Comparison of ENCODE assay signal across 9 cellular contexts in genomic region chrX:154317391-154318000, GRCh38. TPM values are rescaled to one million over a fixed set of nuclear protein-coding genes. Genes with fewer than 3 reads are reported as not detected.
A peak's percentile ranks its signal among the peaks of the same experiment; 100 is the strongest.
DNase-seq lines count a peak whose midpoint lies in the region; ATAC-seq, FAIRE-seq and TF ChIP-seq lines count a peak whose summit lies in the region.
"Had no signal": no experiment of that assay in that cellular context is flagged by ENCODE, and none has a peak within 500 bp of the region (broad histone marks: within the 10 kb centered on the region; RNA-seq: fewer than 3 reads in every experiment).

No MANE protein-coding gene starts in this region.

- H3K9me3 ChIP-seq in pancreas (no peaks in the 10 kb centered on the region), prostate gland (no peaks in the 10 kb centered on the region)

- ATAC-seq in pancreas (peak in 3 of 4 donors; percentile 37 to 73 (median 50)), HG03196 (IDR thresholded peaks at IDR 0.05; ENCODE audit: unreplicated experiment) (no peak)

- TF ChIP-seq CTCF in epithelial cell of proximal tubule (conservative IDR thresholded peaks at IDR 0.05; ENCODE audit: low read depth, low read length) (peak; percentile 60), pancreas (IDR thresholded peaks at IDR 0.05) (peak in 2 of 4 donors; percentile 11 to 25), GM13977 (IDR thresholded peaks at IDR 0.05; ENCODE audit: extremely low read depth, insufficient read depth, missing control alignments) (no peak), prostate gland (IDR thresholded peaks at IDR 0.05) (peak in 2 of 4 experiments; percentile 18 to 44)

- H3K4me1 ChIP-seq in pancreas, result no peaks in the 10 kb centered on the region
- H3K4me1 ChIP-seq in prostate gland (replicated peaks), result no peaks in the 10 kb centered on the region

- TF ChIP-seq POLR2A in prostate gland (IDR thresholded peaks at IDR 0.05), result no peak

- H3K27ac ChIP-seq in pancreas (no peak overlapping the region), prostate gland (no peak overlapping the region)

- peak; percentile 46 for DNase-seq in GM03348 (ENCODE audit: low spot score)
- peak; percentile 8 for DNase-seq in NCI-H1105 treated with DMSO at 0.1 percent for 48 hours (lab: John Stamatoyannopoulos, UW)
- DNase-seq in epithelial cell of proximal tubule (ENCODE audit: low read depth), result no peak
- DNase-seq in pancreas, result peak in 1 of 6 donors; percentile 23
- DNase-seq in NCI-H146 treated with DMSO at 0.1 percent for 48 hours (lab: John Stamatoyannopoulos, UW; ENCODE audit: unreplicated experiment), result no peak
- no peak for DNase-seq in GM13977 (ENCODE audit: low spot score)
- no peak for DNase-seq in prostate gland (ENCODE audit: low spot score)

- FAIRE-seq in pancreas (lab: Jason Lieb, UNC), result no peak

- in situ Hi-C loops in GM13977 (cut with MboI; ENCODE audit: low pct_unique_long_range_greater_than_20kb, low sequenced_read_pairs, unreplicated experiment), result no loop called here

- H3K27me3 ChIP-seq in pancreas, result peaks cover 0 to 18% (median 0%) of the 10 kb centered on the region in 4 donors
- H3K27me3 ChIP-seq in prostate gland (replicated peaks; ENCODE audit: insufficient read depth), result no peaks in the 10 kb centered on the region

- H3K36me3 ChIP-seq in pancreas (no peaks in the 10 kb centered on the region), prostate gland (no peaks in the 10 kb centered on the region)

- H3K4me3 ChIP-seq in epithelial cell of proximal tubule (ENCODE audit: low read depth, low read length) (no peak overlapping the region), pancreas (no peak overlapping the region), prostate gland (no peak overlapping the region)

- 17 to 35% methylated on average over 8 of the region's 8 CpGs for WGBS in pancreas, 2 donors
- WGBS in prostate gland, result 20% methylated on average over 8 of the region's 8 CpGs

- intact Hi-C loops in pancreas (cut with DNase I) (no loop called here), prostate gland (cut with DNase I) (no loop called here)

RNA-seq across cellular contexts. Expression of gene TKTL1, which starts 21.9 kb away (rescaled TPM):
- total RNA-seq in epithelial cell of proximal tubule (0.17 TPM in 1 of 2 replicates, not detected in the other), pancreas (not detected), prostate gland (100 to 1,000 TPM in 1 of 2 donors, not detected in 1; 113 TPM)
- not detected for polyA plus RNA-seq in pancreas
- total RNA-seq: HT1080 had no signal

RNA-seq across cellular contexts. Expression of gene TEX28, which starts 22.6 kb away (rescaled TPM):
- total RNA-seq in epithelial cell of proximal tubule (not detected in 2 replicates), pancreas (not detected), prostate gland (1 to 10 TPM in 1 of 2 donors, not detected in 1; 1.5 TPM)
- polyA plus RNA-seq in pancreas, result not detected
- total RNA-seq: HT1080 had no signal

RNA-seq across cellular contexts. Expression of gene FLNA, which starts 56.9 kb away (rescaled TPM):
- total RNA-seq in epithelial cell of proximal tubule (953 and 1,430 TPM in 2 replicates), pancreas (100 to 1,000 TPM in 4 of 6 donors, 10 to 100 TPM in 2; 67.0 to 298 (median 142) TPM), prostate gland (1,000 to 10,000 TPM; 1,711 to 2,337 TPM)
- polyA plus RNA-seq in pancreas, result 100 to 1,000 TPM; 222 to 259 TPM

Comparison
In these comparisons a context has a peak if more than half of its experiments do, and no peak if none do; other contexts are left out.
1. DNase-seq: peak in GM03348 (single experiment) and NCI-H1105 treated with DMSO at 0.1 percent for 48 hours (single experiment); none in epithelial cell of proximal tubule (single experiment), NCI-H146 treated with DMSO at 0.1 percent for 48 hours (single experiment), GM13977 (single experiment) and prostate gland (single experiment).